8 cellular contexts compared by ENCODE assay signal in the genomic region with DNA sequence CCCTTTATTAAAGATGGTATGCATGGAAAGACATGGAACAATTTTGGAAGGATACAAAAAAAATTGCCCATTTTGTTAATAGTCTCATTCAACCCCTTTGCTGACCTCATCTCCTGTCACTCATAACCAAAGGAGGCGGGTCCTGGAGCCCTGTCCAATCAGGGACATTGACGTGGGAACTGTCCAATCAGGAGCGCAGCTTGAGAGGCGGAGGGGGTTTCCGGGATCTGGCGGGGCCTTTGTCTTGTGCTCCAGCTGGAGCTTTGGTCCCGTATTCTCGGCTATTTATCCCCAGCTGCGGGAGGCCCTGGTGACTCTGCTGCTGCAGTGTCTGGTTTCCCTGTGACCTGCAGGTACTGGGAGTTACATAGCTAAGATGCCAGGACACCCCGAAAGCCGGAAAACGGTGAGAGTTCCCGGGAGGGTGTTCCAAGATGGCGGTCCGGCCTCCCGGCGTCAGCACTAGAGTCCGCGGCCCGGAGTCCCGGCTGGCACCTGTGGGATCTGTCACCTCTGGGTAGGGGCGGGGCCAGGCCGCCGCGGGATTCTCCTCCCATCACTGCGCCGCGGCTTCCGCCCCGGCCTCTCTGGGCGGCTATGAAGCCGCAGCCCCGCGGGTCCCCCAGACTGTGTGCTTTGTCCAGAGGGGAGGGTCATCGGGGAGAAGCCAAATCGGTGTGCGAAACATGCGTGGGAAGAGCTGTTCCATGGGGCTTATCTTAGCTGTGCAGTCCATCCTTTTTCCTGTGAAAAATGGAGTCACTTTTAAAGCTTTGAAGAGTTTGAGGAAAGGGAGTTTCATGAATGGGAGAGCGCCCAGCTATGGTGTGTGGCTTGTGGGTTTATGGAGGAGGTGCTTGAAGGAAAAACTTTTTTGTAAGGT. TPM values are rescaled to one million over a fixed set of nuclear protein-coding genes. Genes with fewer than 3 reads are reported as not detected.
DNase-seq lines count a peak whose midpoint lies in the region; ATAC-seq and TF ChIP-seq lines count a peak whose summit lies in the region.

A gene (plus strand): TSS at position 238 of the 883 bp plus-strand sequence. CDS start 87,436 bp downstream, outside the sequence.

- intact Hi-C loops in colonic mucosa (cut with DNase I) = loop anchor here (10.0 kb wide), 1 partner anchor 171 kb away; a partner anchor contains a TSS

- H3K4me1 ChIP-seq in BE2C = 0 out of 2 replicates have a peak, but pooled peaks cover 2% of the 10 kb centered on the region
- H3K4me1 ChIP-seq in colonic mucosa = no peaks in the 10 kb centered on the region

- DNase-seq in BE2C (peak; percentile 95), GM19240 (ENCODE audit: insufficient read length, low spot score) (peak; percentile 95), NCI-H524 (lab: John Stamatoyannopoulos, UW) (peak; percentile 85 to 94), colonic mucosa (peak; percentile 94), kidney tubule cell (ENCODE audit: low spot score) (peak; percentile 95)
- peak; percentile 84 to 89 for DNase-seq in activated CD4-positive, alpha-beta T cell treated with anti-CD3 and anti-CD28 coated beads for 4 hours
- DNase-seq in stimulated activated CD4-positive, alpha-beta T cell treated with anti-CD3 and anti-CD28 coated beads, Interleukin-1b, Interleukin-23, amount 100 ng/mL, for 1 hour (ENCODE audit: low read depth in 2 of 2) = peak; percentile 54 to 72

- peak within 1 kb of the TSS; percentile 83 for H3K27ac ChIP-seq in colonic mucosa

- ATAC-seq in HG03457 (IDR thresholded peaks at IDR 0.05; ENCODE audit: unreplicated experiment) = peak; percentile 91

- H3K9me3 ChIP-seq in BE2C (no peaks in the 10 kb centered on the region), colonic mucosa (no peaks in the 10 kb centered on the region)

- H3K36me3 ChIP-seq in BE2C (no peaks in the 10 kb centered on the region), colonic mucosa (no peaks in the 10 kb centered on the region)

- peak within 1 kb of the TSS; percentile 77 to 81 for H3K9ac ChIP-seq in colonic mucosa (ENCODE audit: low read depth in 2 of 2, low read length in 2 of 2)

- H3K4me3 ChIP-seq in BE2C (ENCODE audit: low read depth, low read length) (peak within 1 kb of the TSS; percentile 85), colonic mucosa (peak within 1 kb of the TSS; percentile 50)

- H3K27me3 ChIP-seq in BE2C (no peaks in the 10 kb centered on the region), colonic mucosa (peaks cover 4% of the 10 kb centered on the region)

- TF ChIP-seq CTCF in BE2C (IDR thresholded peaks at IDR 0.05; ENCODE audit: low read depth, low read length) = no peak
- TF ChIP-seq CTCF in colonic mucosa (IDR thresholded peaks at IDR 0.05) = no peak

RNA-seq across cellular contexts. Expression of the gene that starts here (rescaled TPM):
- polyA plus RNA-seq in BE2C (2012; ENCODE audit: insufficient read depth, insufficient read length, low read depth) = 3.2 TPM
- total RNA-seq in colonic mucosa = 10 to 100 TPM in 1 of 2 donors, 1 to 10 TPM in 1; 7.4 to 10.4 TPM

Comparison
In these comparisons a context has a peak if more than half of its experiments do, and no peak if none do; other contexts are left out.
1. Peak in every context shown above with its lines: DNase-seq, ATAC-seq, H3K4me3 ChIP-seq and H3K27ac ChIP-seq.